In genomic region chr6:126696921-126697693, GRCh38 we compare ENCODE assay signal across 15 cellular contexts.
A peak's percentile ranks its signal among the peaks of the same experiment; 100 is the strongest.
DNase-seq lines count a peak whose midpoint lies in the region; ATAC-seq, FAIRE-seq and TF ChIP-seq lines count a peak whose summit lies in the region.
"Had no signal": no experiment of that assay in that cellular context is flagged by ENCODE, and none has a peak within 500 bp of the region (broad histone marks: within the 10 kb centered on the region; RNA-seq: fewer than 3 reads in every experiment).

No MANE protein-coding gene starts in this region.

- peak; percentile 75 for ATAC-seq in left lobe of liver
- ATAC-seq in stimulated activated memory B cell treated with anti-CD40 and anti-IgM and Interleukin-4, amounts not matched to agents 10 μg/mL and 1 μg/mL and 100 μg/mL, for 72 hours, result peak; percentile 24

- no peaks in the 10 kb centered on the region for H3K4me1 Mint-ChIP-seq in stimulated activated memory B cell treated with anti-CD40 and anti-IgM and Interleukin-4, amounts not matched to agents 10 μg/mL and 1 μg/mL and 100 μg/mL, for 72 hours
- H3K4me1 Mint-ChIP-seq: central memory CD8-positive, alpha-beta T cell had no signal

- DNase-seq in NCI-H187 (lab: John Stamatoyannopoulos, UW), result peak; percentile 2 to 7
- DNase-seq in NCI-H187 treated with DMSO at 0.1 percent for 48 hours (lab: John Stamatoyannopoulos, UW), result no peak
- DNase-seq in SHP77 treated with DMSO at 0.1 percent for 48 hours (lab: John Stamatoyannopoulos, UW), result peak; percentile 41
- DNase-seq in left lobe of liver (ENCODE audit: low spot score), result peak; percentile 44
- no peak for DNase-seq in DMS114 treated with DMSO at 0.1 percent for 48 hours (lab: John Stamatoyannopoulos, UW; ENCODE audit: unreplicated experiment)
- no peak for DNase-seq in D721Med (ENCODE audit: insufficient read length, low spot score)
- DNase-seq in 8988T, result no peak
- DNase-seq: activated CD4-positive, alpha-beta memory T cell treated with anti-CD3 and anti-CD28 coated beads, Interleukin-2, amount 10 ng/mL, durations not matched to agents 7 days and 5 days; KBM-7; mammary epithelial cell; NCI-H526 had no signal

- no peak for TF ChIP-seq CTCF in D721Med (IDR thresholded peaks at IDR 0.05; ENCODE audit: insufficient read depth, missing control alignments)

- H3K36me3 Mint-ChIP-seq in stimulated activated memory B cell treated with anti-CD40 and anti-IgM and Interleukin-4, amounts not matched to agents 10 μg/mL and 1 μg/mL and 100 μg/mL, for 72 hours, result no peaks in the 10 kb centered on the region

- H3K27ac Mint-ChIP-seq in stimulated activated memory B cell treated with anti-CD40 and anti-IgM and Interleukin-4, amounts not matched to agents 10 μg/mL and 1 μg/mL and 100 μg/mL, for 72 hours, result no peak overlapping the region
- H3K27ac Mint-ChIP-seq: activated CD4-positive, alpha-beta memory T cell treated with anti-CD3 and anti-CD28 coated beads, Interleukin-2, amount 10 ng/mL, durations not matched to agents 7 days and 5 days had no signal

- H3K9me3 Mint-ChIP-seq in stimulated activated memory B cell treated with anti-CD40 and anti-IgM and Interleukin-4, amounts not matched to agents 10 μg/mL and 1 μg/mL and 100 μg/mL, for 72 hours, result peaks cover 7% of the 10 kb centered on the region
- H3K9me3 Mint-ChIP-seq: activated CD4-positive, alpha-beta memory T cell treated with anti-CD3 and anti-CD28 coated beads, Interleukin-2, amount 10 ng/mL, durations not matched to agents 7 days and 5 days had no signal

- no peak overlapping the region for H3K4me3 Mint-ChIP-seq in stimulated activated memory B cell treated with anti-CD40 and anti-IgM and Interleukin-4, amounts not matched to agents 10 μg/mL and 1 μg/mL and 100 μg/mL, for 72 hours
- H3K4me3 Mint-ChIP-seq: activated CD4-positive, alpha-beta memory T cell treated with anti-CD3 and anti-CD28 coated beads, Interleukin-2, amount 10 ng/mL, durations not matched to agents 7 days and 5 days; central memory CD8-positive, alpha-beta T cell; neural crest cell had no signal

- no peaks in the 10 kb centered on the region for H3K27me3 Mint-ChIP-seq in stimulated activated memory B cell treated with anti-CD40 and anti-IgM and Interleukin-4, amounts not matched to agents 10 μg/mL and 1 μg/mL and 100 μg/mL, for 72 hours
- H3K27me3 Mint-ChIP-seq: activated CD4-positive, alpha-beta memory T cell treated with anti-CD3 and anti-CD28 coated beads, Interleukin-2, amount 10 ng/mL, durations not matched to agents 7 days and 5 days; central memory CD8-positive, alpha-beta T cell had no signal

- FAIRE-seq in D721Med (lab: Jason Lieb, UNC), result no peak
- FAIRE-seq: GM12891 had no signal

Comparison
In these comparisons a context has a peak if more than half of its experiments do, and no peak if none do; other contexts are left out.
1. DNase-seq: peak in NCI-H187 (2 of 2), SHP77 treated with DMSO at 0.1 percent for 48 hours (single experiment) and left lobe of liver (single experiment); none in NCI-H187 treated with DMSO at 0.1 percent for 48 hours (single experiment), DMS114 treated with DMSO at 0.1 percent for 48 hours (single experiment), D721Med (single experiment) and 8988T (single experiment).